In the genomic region with DNA sequence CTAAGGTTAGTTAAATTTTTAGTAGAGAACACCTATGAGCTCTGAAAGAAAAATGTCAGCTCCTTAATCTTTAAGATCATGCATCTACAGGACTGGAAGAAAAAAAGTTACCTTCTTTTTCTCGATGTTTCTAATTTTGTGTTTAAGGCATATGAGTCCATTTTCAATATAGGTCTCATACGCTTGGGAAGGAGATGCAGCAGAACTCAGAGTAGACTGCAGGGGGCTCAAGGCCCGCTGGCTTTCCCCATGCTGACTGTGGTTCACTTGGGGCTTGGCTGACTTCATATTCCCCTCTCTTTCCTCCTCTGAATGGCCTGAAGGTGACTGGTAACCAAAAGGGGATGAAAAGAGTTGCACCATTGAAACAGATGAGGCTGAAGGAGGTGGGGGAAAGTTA, we compare ENCODE assay signal across 8 cellular contexts. TPM values are rescaled to one million over a fixed set of nuclear protein-coding genes. Genes with fewer than 3 reads are reported as not detected.
A peak's percentile ranks its signal among the peaks of the same experiment; 100 is the strongest.
DNase-seq lines count a peak whose midpoint lies in the region; ATAC-seq and TF ChIP-seq lines count a peak whose summit lies in the region.

No MANE protein-coding gene starts in this region.

- peak overlapping the region in 57 of 59 donors; percentile 62 to 95 (median 83) for H3K4me3 ChIP-seq in dorsolateral prefrontal cortex

- H3K27me3 ChIP-seq in dorsolateral prefrontal cortex, result no peaks in the 10 kb centered on the region

- TF ChIP-seq CTCF in GM12874 (IDR thresholded peaks at IDR 0.05; ENCODE audit: insufficient read depth, low read depth, low read length) (peak; percentile 40), dorsolateral prefrontal cortex (IDR thresholded peaks at IDR 0.05 in 54 of 56, conservative IDR thresholded peaks at IDR 0.05 in 2 of 56; ENCODE audit: low read depth in 1 of 56, partially characterized antibody in 56 of 56) (peak in 1 of 56 donors; percentile 22)

- ATAC-seq in GM21367 (IDR thresholded peaks at IDR 0.05; ENCODE audit: unreplicated experiment) (no peak), GM21423 (IDR thresholded peaks at IDR 0.05; ENCODE audit: unreplicated experiment) (no peak)

- intact Hi-C loops in dorsolateral prefrontal cortex (cut with DNase I), result loop anchor here in 1 of 2 donors (10.0 kb wide), 2 partner anchors 72 to 572 kb away; partner anchors contain the start of gene SINHCAF

- H3K27ac ChIP-seq in dorsolateral prefrontal cortex, result peak overlapping the region in 1 of 59 donors; percentile 89

- DNase-seq in AG20443 (ENCODE audit: low spot score) (peak; percentile 19), RPMI7951 (ENCODE audit: low read depth) (peak; percentile 64), dorsolateral prefrontal cortex (no peak), pulmonary artery endothelial cell (ENCODE audit: low read depth, low spot score) (peak; percentile 3), NCI-H2171 treated with DMSO at 0.1 percent for 48 hours (lab: John Stamatoyannopoulos, UW) (no peak)

RNA-seq across cellular contexts. Expression of gene CAPRIN2, which starts 1.5 kb away (rescaled TPM):
- 15.5 and 15.7 TPM in 2 replicates for total RNA-seq in RPMI7951 (2014; rRNA removed; shearing (Covaris generic))
- total RNA-seq in dorsolateral prefrontal cortex (100 to 1,000 TPM in 4 of 120 experiments, 10 to 100 TPM in 116; 46.1 to 105 (median 75.4) TPM), pulmonary artery endothelial cell (24.3 and 30.9 TPM in 2 replicates)

RNA-seq across cellular contexts. Expression of gene IPO8, which starts 57.6 kb away (rescaled TPM):
- total RNA-seq in RPMI7951 (2014; rRNA removed; shearing (Covaris generic)), result 14.6 and 14.7 TPM in 2 replicates
- total RNA-seq in dorsolateral prefrontal cortex (10 to 100 TPM; 32.8 to 62.2 (median 44.7) TPM), pulmonary artery endothelial cell (44.3 and 57.8 TPM in 2 replicates)

Comparison
In these comparisons a context has a peak if more than half of its experiments do, and no peak if none do; other contexts are left out.
1. DNase-seq: peak in AG20443 (single experiment), RPMI7951 (single experiment) and pulmonary artery endothelial cell (single experiment); none in dorsolateral prefrontal cortex (0 of 10) and NCI-H2171 treated with DMSO at 0.1 percent for 48 hours (single experiment).